In genomic region chr1:22661880-22662279, GRCh38 we compare ENCODE assay signal across 1 cellular context.
TF ChIP-seq lines count a peak whose summit lies in the region.

No MANE protein-coding gene starts in this region.

TF ChIP-seq in GM23338, 12 proteins besides CTCF, POLR2A, EP300 and RAD21 (continued from another document):
- no peak for TF ChIP-seq ZNF462 (CRISPR knock-in tag; IDR thresholded peaks at IDR 0.05)
- no peak for TF ChIP-seq EZH2 (IDR thresholded peaks at IDR 0.05; ENCODE audit: low read depth, unreplicated experiment)
